In genomic region chr3:138907541-138907940, GRCh38 we compare ENCODE assay signal across 25 cellular contexts. TPM values are rescaled to one million over a fixed set of nuclear protein-coding genes. Genes with fewer than 3 reads are reported as not detected.
"Had no signal": no experiment of that assay in that cellular context is flagged by ENCODE, and none has a peak within 500 bp of the region (broad histone marks: within the 10 kb centered on the region; RNA-seq: fewer than 3 reads in every experiment).

No MANE protein-coding gene starts in this region.

- H3K4me3 ChIP-seq: dorsolateral prefrontal cortex, heart left ventricle, lung, psoas muscle, right lobe of liver, stomach, thoracic aorta, transverse colon had no signal

- H3K27me3 ChIP-seq: dorsolateral prefrontal cortex, heart left ventricle, right lobe of liver, stomach, transverse colon had no signal

- H3K9me3 ChIP-seq: heart left ventricle, psoas muscle, right lobe of liver, stomach, thoracic aorta, transverse colon had no signal

- H3K4me1 ChIP-seq: psoas muscle, right lobe of liver, stomach, transverse colon had no signal

- DNase-seq: cortex of kidney; dorsolateral prefrontal cortex; effector CD8-positive, alpha-beta T cell; heart left ventricle; hippocampal formation; left colon; left ventricle myocardium superior; mesenchymal stem cell; naive thymus-derived CD4-positive, alpha-beta T cell; nephron progenitor cell; psoas muscle; retina; right lobe of liver; stimulated activated CD4-positive, alpha-beta T cell treated with anti-CD3 and anti-CD28 coated beads, Interleukin-15, amount 100 ng/mL, for 24 hours; stimulated activated CD4-positive, alpha-beta T cell treated with anti-CD3 and anti-CD28 coated beads, Interleukin-1b, Interleukin-23, amount 100 ng/mL, for 48 hours; stimulated activated CD4-positive, alpha-beta T cell treated with anti-CD3 and anti-CD28 coated beads, Interleukin-4, amount 100 ng/mL, for 4 hours; stimulated activated naive B cell treated with anti-CD40 and anti-IgM and Interleukin-4, amounts not matched to agents 10 μg/mL and 1 μg/mL and 100 μg/mL, for 72 hours; stomach; substantia nigra; transverse colon had no signal

- H3K36me3 ChIP-seq: heart left ventricle, right lobe of liver, stomach, thoracic aorta, transverse colon had no signal

- H3K27ac ChIP-seq: dorsolateral prefrontal cortex, heart left ventricle, psoas muscle, right lobe of liver, stomach, thoracic aorta, transverse colon had no signal

- ATAC-seq: heart left ventricle; left colon; left ventricle myocardium superior; naive thymus-derived CD4-positive, alpha-beta T cell; psoas muscle; right lobe of liver; stimulated activated naive B cell treated with anti-CD40 and anti-IgM and Interleukin-4, amounts not matched to agents 10 μg/mL and 1 μg/mL and 100 μg/mL, for 72 hours had no signal

RNA-seq across cellular contexts. Expression of gene FOXL2, which starts 39.4 kb away (rescaled TPM):
- total RNA-seq: heart left ventricle; left colon; left ventricle myocardium superior; mononuclear cell; naive thymus-derived CD4-positive, alpha-beta T cell; right lobe of liver; stomach; thoracic aorta; transverse colon; urinary bladder had no signal
- polyA plus RNA-seq: heart left ventricle; lung; naive thymus-derived CD4-positive, alpha-beta T cell; stomach; urinary bladder had no signal

RNA-seq across cellular contexts. Expression of gene FOXL2NB, which starts 39.5 kb away (rescaled TPM):
- total RNA-seq: glomerular endothelial cell; left colon; left ventricle myocardium superior; lung; naive thymus-derived CD4-positive, alpha-beta T cell; right lobe of liver; stomach; thoracic aorta; transverse colon; urinary bladder had no signal
- polyA plus RNA-seq: heart left ventricle; lung; naive thymus-derived CD4-positive, alpha-beta T cell; urinary bladder had no signal
